ENCODE assay signal across 26 cellular contexts in the genomic region with DNA sequence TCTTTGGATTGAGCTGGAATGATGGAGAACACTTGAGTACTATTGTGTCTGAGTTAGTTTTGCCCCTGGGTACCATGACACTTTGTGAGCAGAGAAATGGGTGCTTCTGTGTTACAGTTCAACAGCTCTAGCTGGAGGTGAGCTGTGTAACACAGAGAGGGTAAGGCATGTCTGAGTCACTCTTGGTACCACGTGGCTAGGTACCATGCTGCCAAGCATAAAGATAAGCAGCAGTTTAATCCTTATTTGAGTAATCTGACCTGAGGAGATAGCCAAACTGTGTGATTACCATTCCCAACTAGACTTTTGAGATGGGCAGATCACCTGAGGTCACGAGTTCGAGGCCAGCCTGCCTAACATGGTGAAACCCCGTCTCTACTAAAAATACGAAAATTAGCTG.
DNase-seq lines count a peak whose midpoint lies in the region; ATAC-seq and TF ChIP-seq lines count a peak whose summit lies in the region.
"Had no signal": no experiment of that assay in that cellular context is flagged by ENCODE, and none has a peak within 500 bp of the region (broad histone marks: within the 10 kb centered on the region; RNA-seq: fewer than 3 reads in every experiment).

No MANE protein-coding gene starts in this region.

- H3K27me3 ChIP-seq in WERI-Rb-1 (ENCODE audit: insufficient read depth, low read depth, severe bottlenecking) (no peaks in the 10 kb centered on the region), lower lobe of right lung (ENCODE audit: low read depth) (peaks cover 5% of the 10 kb centered on the region), brain microvascular endothelial cell (replicated peaks) (no peaks in the 10 kb centered on the region)
- H3K27me3 ChIP-seq: BE2C had no signal

- DNase-seq in Caki2 (ENCODE audit: low read depth) (peak; percentile 4), WERI-Rb-1 (peak; percentile 8), left colon (no peak), COLO829 (ENCODE audit: low spot score) (no peak), lower lobe of right lung (no peak), brain microvascular endothelial cell (no peak)
- DNase-seq: activated CD8-positive, alpha-beta T cell treated with anti-CD3 and anti-CD28 coated beads, Interleukin-2, amount 10 ng/mL, durations not matched to agents 7 days and 5 days; aorta; BE2C; DMS79 treated with DMSO at 0.1 percent for 48 hours; endodermal cell; hypothalamus; immature natural killer cell; midbrain; naive thymus-derived CD8-positive, alpha-beta T cell; NCI-H1105 treated with DMSO at 0.1 percent for 48 hours; NCI-H2081; NCI-H2227 treated with DMSO at 0.1 percent for 48 hours; occipital lobe; SK-N-SH; T-helper 17 cell; tibial artery had no signal

- TF ChIP-seq CTCF in HEK293 (tag by site-specific recombination; IDR thresholded peaks at IDR 0.05) (no peak), WERI-Rb-1 (IDR thresholded peaks at IDR 0.05; ENCODE audit: low read depth, low read length) (no peak), lower lobe of right lung (IDR thresholded peaks at IDR 0.05) (no peak), brain microvascular endothelial cell (IDR thresholded peaks at IDR 0.05; ENCODE audit: low read depth, low read length, missing control alignments) (no peak)

- H3K36me3 ChIP-seq in HEK293 (ENCODE audit: control insufficient read depth in 2 of 2, insufficient read depth in 1 of 2, low read length in 2 of 2) (no peaks in the 10 kb centered on the region), WERI-Rb-1 (no peaks in the 10 kb centered on the region), lower lobe of right lung (no peaks in the 10 kb centered on the region), brain microvascular endothelial cell (replicated peaks) (no peaks in the 10 kb centered on the region)
- H3K36me3 ChIP-seq: BE2C, gastroesophageal sphincter, tibial artery had no signal

- no peaks in the 10 kb centered on the region for H3K9me3 ChIP-seq in HEK293 (ENCODE audit: control insufficient read depth, insufficient read depth, low read depth, low read length)
- H3K9me3 ChIP-seq in WERI-Rb-1 (ENCODE audit: severe bottlenecking) = no peaks in the 10 kb centered on the region
- H3K9me3 ChIP-seq in lower lobe of right lung = no peaks in the 10 kb centered on the region
- H3K9me3 ChIP-seq: BE2C, gastroesophageal sphincter, SK-N-SH, tibial artery had no signal

- peak; percentile 68 for ATAC-seq in left colon
- ATAC-seq in lower lobe of right lung = no peak
- no peak for ATAC-seq in HG02763 (IDR thresholded peaks at IDR 0.05; ENCODE audit: unreplicated experiment)
- ATAC-seq: activated CD8-positive, alpha-beta T cell treated with anti-CD3 and anti-CD28 coated beads, Interleukin-2, amount 10 ng/mL, durations not matched to agents 7 days and 5 days; gastroesophageal sphincter; left lobe of liver; naive thymus-derived CD8-positive, alpha-beta T cell; T-helper 17 cell had no signal

- intact Hi-C loops in left colon (cut with DNase I, micrococcal nuclease) = no loop called here
- intact Hi-C loops in lower lobe of right lung (cut with DNase I) = no loop called here

- H3K4me1 ChIP-seq in HEK293 (ENCODE audit: control insufficient read depth, insufficient read depth, low read length) = no peaks in the 10 kb centered on the region
- H3K4me1 ChIP-seq in lower lobe of right lung = no peaks in the 10 kb centered on the region
- H3K4me1 ChIP-seq: BE2C, gastroesophageal sphincter, tibial artery had no signal

- in situ Hi-C loops in Caki2 (cut with HindIII; ENCODE audit: low pct_unique_long_range_greater_than_20kb, low sequenced_read_pairs) (no loop called here), brain microvascular endothelial cell (cut with HindIII; ENCODE audit: low pct_ligation_motif_present, low sequenced_read_pairs) (no loop called here)

- POLR2A ChIA-PET in HEK293 (lab: Yijun Ruan, JAX) = no interaction called here

- H3K27ac ChIP-seq in HEK293 (ENCODE audit: extremely low read depth, low read depth, low read length) (no peak overlapping the region), WERI-Rb-1 (no peak overlapping the region), lower lobe of right lung (no peak overlapping the region), brain microvascular endothelial cell (no peak overlapping the region)
- H3K27ac ChIP-seq: gastroesophageal sphincter, tibial artery had no signal

- CTCF ChIA-PET in HEK293 (lab: Yijun Ruan, JAX) = interaction anchor here (0.8 kb wide), 1 partner anchor 183 kb away, joined by 3 read pairs; no protein-coding TSS in a partner anchor

- H3K4me3 ChIP-seq in HEK293 (ENCODE audit: low read depth, low read length) (no peak overlapping the region), WERI-Rb-1 (ENCODE audit: low read depth, low read length) (no peak overlapping the region), lower lobe of right lung (no peak overlapping the region), brain microvascular endothelial cell (ENCODE audit: low read depth, low read length) (no peak overlapping the region)
- H3K4me3 ChIP-seq: gastroesophageal sphincter, tibial artery had no signal

TF ChIP-seq in HEK293, 187 proteins besides CTCF, POLR2A, EP300 and RAD21:
- TF ChIP-seq ZNF514 (tag by site-specific recombination; IDR thresholded peaks at IDR 0.05) = no peak
- no peak for TF ChIP-seq ZBTB20 (tag by site-specific recombination; IDR thresholded peaks at IDR 0.05)
- TF ChIP-seq ZNF324 (tag by site-specific recombination; IDR thresholded peaks at IDR 0.05) = no peak
- no peak for TF ChIP-seq ZNF292 (tag by site-specific recombination; IDR thresholded peaks at IDR 0.05; ENCODE audit: borderline replicate concordance, low read depth)
- TF ChIP-seq ZBTB17 (tag by site-specific recombination; IDR thresholded peaks at IDR 0.05) = peak; percentile 28; the same call in 1 of the 2 replicates
- TF ChIP-seq ZNF133 (tag by site-specific recombination; IDR thresholded peaks at IDR 0.05) = no peak
- TF ChIP-seq, protein P1, sequence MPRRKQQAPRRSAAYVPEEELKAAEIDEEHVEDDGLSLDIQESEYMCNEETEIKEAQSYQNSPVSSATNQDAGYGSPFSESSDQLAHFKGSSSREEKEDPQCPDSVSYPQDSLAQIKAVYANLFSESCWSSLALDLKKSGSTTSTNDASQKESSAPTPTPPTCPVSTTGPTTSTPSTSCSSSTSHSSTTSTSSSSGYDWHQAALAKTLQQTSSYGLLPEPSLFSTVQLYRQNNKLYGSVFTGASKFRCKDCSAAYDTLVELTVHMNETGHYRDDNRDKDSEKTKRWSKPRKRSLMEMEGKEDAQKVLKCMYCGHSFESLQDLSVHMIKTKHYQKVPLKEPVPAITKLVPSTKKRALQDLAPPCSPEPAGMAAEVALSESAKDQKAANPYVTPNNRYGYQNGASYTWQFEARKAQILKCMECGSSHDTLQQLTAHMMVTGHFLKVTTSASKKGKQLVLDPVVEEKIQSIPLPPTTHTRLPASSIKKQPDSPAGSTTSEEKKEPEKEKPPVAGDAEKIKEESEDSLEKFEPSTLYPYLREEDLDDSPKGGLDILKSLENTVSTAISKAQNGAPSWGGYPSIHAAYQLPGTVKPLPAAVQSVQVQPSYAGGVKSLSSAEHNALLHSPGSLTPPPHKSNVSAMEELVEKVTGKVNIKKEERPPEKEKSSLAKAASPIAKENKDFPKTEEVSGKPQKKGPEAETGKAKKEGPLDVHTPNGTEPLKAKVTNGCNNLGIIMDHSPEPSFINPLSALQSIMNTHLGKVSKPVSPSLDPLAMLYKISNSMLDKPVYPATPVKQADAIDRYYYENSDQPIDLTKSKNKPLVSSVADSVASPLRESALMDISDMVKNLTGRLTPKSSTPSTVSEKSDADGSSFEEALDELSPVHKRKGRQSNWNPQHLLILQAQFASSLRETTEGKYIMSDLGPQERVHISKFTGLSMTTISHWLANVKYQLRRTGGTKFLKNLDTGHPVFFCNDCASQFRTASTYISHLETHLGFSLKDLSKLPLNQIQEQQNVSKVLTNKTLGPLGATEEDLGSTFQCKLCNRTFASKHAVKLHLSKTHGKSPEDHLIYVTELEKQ (tag by site-specific recombination; IDR thresholded peaks at IDR 0.05; ENCODE audit: borderline replicate concordance) = no peak
- no peak for TF ChIP-seq ZNF521 (tag by site-specific recombination; IDR thresholded peaks at IDR 0.05)
TF ChIP-seq in HEK293: peak in this region for 1.

Comparison
In these comparisons a context has a peak if more than half of its experiments do, and no peak if none do; other contexts are left out.
1. DNase-seq: peak in Caki2 (single experiment) and WERI-Rb-1 (single experiment); none in left colon (0 of 2), COLO829 (single experiment), lower lobe of right lung (single experiment) and brain microvascular endothelial cell (single experiment).